Comparison of ENCODE assay signal across 20 cellular contexts in genomic region chr10:129101232-129101980, GRCh38.
A peak's percentile ranks its signal among the peaks of the same experiment; 100 is the strongest.
DNase-seq lines count a peak whose midpoint lies in the region; ATAC-seq lines count a peak whose summit lies in the region.
"Had no signal": no experiment of that assay in that cellular context is flagged by ENCODE, and none has a peak within 500 bp of the region (broad histone marks: within the 10 kb centered on the region; RNA-seq: fewer than 3 reads in every experiment).

No MANE protein-coding gene starts in this region.

- H3K4me3 Mint-ChIP-seq in stimulated activated naive CD8-positive, alpha-beta T cell treated with anti-CD3 and anti-CD28 coated beads, Interleukin-15, amount 100 ng/mL, for 72 hours = peak overlapping the region in 1 of 2 donors; percentile 21
- H3K4me3 Mint-ChIP-seq: activated T-cell treated with anti-CD3 and anti-CD28 coated beads, Interleukin-2, amount 50 U/mL, for 4 hours; immature natural killer cell; neural progenitor cell; T-helper 1 cell treated with Interleukin-12 subunit alpha and Interleukin-12 subunit beta and Interleukin-4 antibody, amounts not matched to agents 30 μg/mL and 1 μg/mL, for 36 hours had no signal

- DNase-seq in NCI-H524 (lab: John Stamatoyannopoulos, UW) (peak; percentile 10 to 60), NCI-H524 treated with DMSO at 0.1 percent for 48 hours (lab: John Stamatoyannopoulos, UW) (no peak)
- DNase-seq in stimulated activated naive CD8-positive, alpha-beta T cell treated with anti-CD3 and anti-CD28 coated beads, Interleukin-15, amount 100 ng/mL, for 72 hours = peak; percentile 16 to 18
- no peak for DNase-seq in stimulated activated naive CD8-positive, alpha-beta T cell treated with anti-CD3 and anti-CD28 coated beads, Interleukin-15, Interleukin-2, amounts not matched to agents 100 U/mL and 50 U/mL, for 24 hours
- DNase-seq in activated CD8-positive, alpha-beta memory T cell treated with anti-CD3 and anti-CD28 coated beads, Interleukin-2, amount 50 U/mL, for 48 hours = peak; percentile 61
- DNase-seq in effector CD4-positive, alpha-beta T cell = no peak
- DNase-seq: activated CD4-positive, alpha-beta T cell treated with anti-CD3 and anti-CD28 coated beads, Interleukin-2, amount 50 U/mL, for 1 hour; activated naive CD4-positive, alpha-beta T cell; activated T-cell treated with anti-CD3 and anti-CD28 coated beads, Interleukin-2, amount 50 U/mL, for 4 hours; Calu3; foreskin keratinocyte; NCI-H1436 treated with DMSO at 0.1 percent for 48 hours; NK-92 treated with Interleukin-12 subunit alpha and Interleukin-12 subunit beta, amount 100 ng/mL, for 24 hours; posterior cingulate gyrus; SIG-M5 had no signal

- peaks cover 45% of the 10 kb centered on the region for H3K4me1 Mint-ChIP-seq in stimulated activated naive CD8-positive, alpha-beta T cell treated with anti-CD3 and anti-CD28 coated beads, Interleukin-15, amount 100 ng/mL, for 72 hours

- H3K27me3 Mint-ChIP-seq in stimulated activated naive CD8-positive, alpha-beta T cell treated with anti-CD3 and anti-CD28 coated beads, Interleukin-15, amount 100 ng/mL, for 72 hours = no peaks in the 10 kb centered on the region

- H3K27ac Mint-ChIP-seq in stimulated activated naive CD8-positive, alpha-beta T cell treated with anti-CD3 and anti-CD28 coated beads, Interleukin-15, amount 100 ng/mL, for 72 hours = peak overlapping the region; percentile 8 to 83
- H3K27ac Mint-ChIP-seq: immature natural killer cell; neural progenitor cell; T-helper 1 cell treated with Interleukin-12 subunit alpha and Interleukin-12 subunit beta and Interleukin-4 antibody, amounts not matched to agents 30 μg/mL and 1 μg/mL, for 36 hours had no signal

- peak; percentile 59 for ATAC-seq in stimulated activated naive CD8-positive, alpha-beta T cell treated with anti-CD3 and anti-CD28 coated beads, Interleukin-15, amount 100 ng/mL, for 72 hours
- ATAC-seq in stimulated activated naive CD8-positive, alpha-beta T cell treated with anti-CD3 and anti-CD28 coated beads, Interleukin-15, Interleukin-2, amounts not matched to agents 100 U/mL and 50 U/mL, for 24 hours = no peak
- ATAC-seq in HG03025 (IDR thresholded peaks at IDR 0.05; ENCODE audit: low FRiP score, unreplicated experiment) (no peak), GM21717 (IDR thresholded peaks at IDR 0.05; ENCODE audit: unreplicated experiment) (no peak)
- ATAC-seq: activated T-cell treated with anti-CD3 and anti-CD28 coated beads, Interleukin-2, amount 50 U/mL, for 4 hours; foreskin keratinocyte had no signal

- no peaks in the 10 kb centered on the region for H3K9me3 Mint-ChIP-seq in stimulated activated naive CD8-positive, alpha-beta T cell treated with anti-CD3 and anti-CD28 coated beads, Interleukin-15, amount 100 ng/mL, for 72 hours
- H3K9me3 Mint-ChIP-seq: activated T-cell treated with anti-CD3 and anti-CD28 coated beads, Interleukin-2, amount 50 U/mL, for 4 hours; immature natural killer cell; T-helper 1 cell treated with Interleukin-12 subunit alpha and Interleukin-12 subunit beta and Interleukin-4 antibody, amounts not matched to agents 30 μg/mL and 1 μg/mL, for 36 hours had no signal

Comparison
In these comparisons a context has a peak if more than half of its experiments do, and no peak if none do; other contexts are left out.
1. DNase-seq: peak in NCI-H524 (2 of 2), stimulated activated naive CD8-positive, alpha-beta T cell treated with anti-CD3 and anti-CD28 coated beads, Interleukin-15, amount 100 ng/mL, for 72 hours (2 of 2) and activated CD8-positive, alpha-beta memory T cell treated with anti-CD3 and anti-CD28 coated beads, Interleukin-2, amount 50 U/mL, for 48 hours (single experiment); none in NCI-H524 treated with DMSO at 0.1 percent for 48 hours (single experiment), stimulated activated naive CD8-positive, alpha-beta T cell treated with anti-CD3 and anti-CD28 coated beads, Interleukin-15, Interleukin-2, amounts not matched to agents 100 U/mL and 50 U/mL, for 24 hours (single experiment) and effector CD4-positive, alpha-beta T cell (single experiment).